In genomic region chr13:49495783-49496762, GRCh38 we compare ENCODE assay signal across 1 cellular context.
A peak's percentile ranks its signal among the peaks of the same experiment; 100 is the strongest.
TF ChIP-seq lines count a peak whose summit lies in the region.

Gene PHF11 (plus strand): TSS chr13:49495953. CDS start chr13:49496002, 49 bp downstream.

TF ChIP-seq in WTC11, 78 proteins besides CTCF, POLR2A, EP300 and RAD21 (continued from another document):
- TF ChIP-seq, protein P1, sequence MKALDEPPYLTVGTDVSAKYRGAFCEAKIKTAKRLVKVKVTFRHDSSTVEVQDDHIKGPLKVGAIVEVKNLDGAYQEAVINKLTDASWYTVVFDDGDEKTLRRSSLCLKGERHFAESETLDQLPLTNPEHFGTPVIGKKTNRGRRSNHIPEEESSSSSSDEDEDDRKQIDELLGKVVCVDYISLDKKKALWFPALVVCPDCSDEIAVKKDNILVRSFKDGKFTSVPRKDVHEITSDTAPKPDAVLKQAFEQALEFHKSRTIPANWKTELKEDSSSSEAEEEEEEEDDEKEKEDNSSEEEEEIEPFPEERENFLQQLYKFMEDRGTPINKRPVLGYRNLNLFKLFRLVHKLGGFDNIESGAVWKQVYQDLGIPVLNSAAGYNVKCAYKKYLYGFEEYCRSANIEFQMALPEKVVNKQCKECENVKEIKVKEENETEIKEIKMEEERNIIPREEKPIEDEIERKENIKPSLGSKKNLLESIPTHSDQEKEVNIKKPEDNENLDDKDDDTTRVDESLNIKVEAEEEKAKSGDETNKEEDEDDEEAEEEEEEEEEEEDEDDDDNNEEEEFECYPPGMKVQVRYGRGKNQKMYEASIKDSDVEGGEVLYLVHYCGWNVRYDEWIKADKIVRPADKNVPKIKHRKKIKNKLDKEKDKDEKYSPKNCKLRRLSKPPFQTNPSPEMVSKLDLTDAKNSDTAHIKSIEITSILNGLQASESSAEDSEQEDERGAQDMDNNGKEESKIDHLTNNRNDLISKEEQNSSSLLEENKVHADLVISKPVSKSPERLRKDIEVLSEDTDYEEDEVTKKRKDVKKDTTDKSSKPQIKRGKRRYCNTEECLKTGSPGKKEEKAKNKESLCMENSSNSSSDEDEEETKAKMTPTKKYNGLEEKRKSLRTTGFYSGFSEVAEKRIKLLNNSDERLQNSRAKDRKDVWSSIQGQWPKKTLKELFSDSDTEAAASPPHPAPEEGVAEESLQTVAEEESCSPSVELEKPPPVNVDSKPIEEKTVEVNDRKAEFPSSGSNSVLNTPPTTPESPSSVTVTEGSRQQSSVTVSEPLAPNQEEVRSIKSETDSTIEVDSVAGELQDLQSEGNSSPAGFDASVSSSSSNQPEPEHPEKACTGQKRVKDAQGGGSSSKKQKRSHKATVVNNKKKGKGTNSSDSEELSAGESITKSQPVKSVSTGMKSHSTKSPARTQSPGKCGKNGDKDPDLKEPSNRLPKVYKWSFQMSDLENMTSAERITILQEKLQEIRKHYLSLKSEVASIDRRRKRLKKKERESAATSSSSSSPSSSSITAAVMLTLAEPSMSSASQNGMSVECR (CRISPR knock-in tag; IDR thresholded peaks at IDR 0.05; ENCODE audit: borderline replicate concordance), result no peak
- TF ChIP-seq ZNF281 (CRISPR knock-in tag; IDR thresholded peaks at IDR 0.05), result no peak
- no peak for TF ChIP-seq ERG (CRISPR knock-in tag; IDR thresholded peaks at IDR 0.05)
- TF ChIP-seq, protein P2, sequence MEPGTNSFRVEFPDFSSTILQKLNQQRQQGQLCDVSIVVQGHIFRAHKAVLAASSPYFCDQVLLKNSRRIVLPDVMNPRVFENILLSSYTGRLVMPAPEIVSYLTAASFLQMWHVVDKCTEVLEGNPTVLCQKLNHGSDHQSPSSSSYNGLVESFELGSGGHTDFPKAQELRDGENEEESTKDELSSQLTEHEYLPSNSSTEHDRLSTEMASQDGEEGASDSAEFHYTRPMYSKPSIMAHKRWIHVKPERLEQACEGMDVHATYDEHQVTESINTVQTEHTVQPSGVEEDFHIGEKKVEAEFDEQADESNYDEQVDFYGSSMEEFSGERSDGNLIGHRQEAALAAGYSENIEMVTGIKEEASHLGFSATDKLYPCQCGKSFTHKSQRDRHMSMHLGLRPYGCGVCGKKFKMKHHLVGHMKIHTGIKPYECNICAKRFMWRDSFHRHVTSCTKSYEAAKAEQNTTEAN (CRISPR knock-in tag; IDR thresholded peaks at IDR 0.05), result no peak
- no peak for TF ChIP-seq TCF7 (CRISPR knock-in tag; IDR thresholded peaks at IDR 0.05; ENCODE audit: low read depth)
- TF ChIP-seq, protein P3, sequence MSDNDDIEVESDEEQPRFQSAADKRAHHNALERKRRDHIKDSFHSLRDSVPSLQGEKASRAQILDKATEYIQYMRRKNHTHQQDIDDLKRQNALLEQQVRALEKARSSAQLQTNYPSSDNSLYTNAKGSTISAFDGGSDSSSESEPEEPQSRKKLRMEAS (CRISPR knock-in tag; IDR thresholded peaks at IDR 0.05), result peak; percentile 59; the same call in 1 of the 2 replicates
- TF ChIP-seq ZNF396 (CRISPR knock-in tag; IDR thresholded peaks at IDR 0.05; ENCODE audit: borderline replicate concordance), result no peak
- 0 out of 2 replicates have a peak, but pooled peaks have one; percentile 39 for TF ChIP-seq FOXK1 (CRISPR knock-in tag; IDR thresholded peaks at IDR 0.05)
- peak; percentile 84 for TF ChIP-seq ZNF121 (CRISPR knock-in tag; IDR thresholded peaks at IDR 0.05)
- TF ChIP-seq ZNF512 (CRISPR knock-in tag; IDR thresholded peaks at IDR 0.05; ENCODE audit: borderline replicate concordance), result no peak
- TF ChIP-seq GABPB1 (CRISPR knock-in tag; IDR thresholded peaks at IDR 0.05), result peak; percentile 67; the same call in 1 of the 2 replicates
- no peak for TF ChIP-seq OVOL2 (CRISPR knock-in tag; IDR thresholded peaks at IDR 0.05; ENCODE audit: borderline replicate concordance)
- peak; percentile 89; the same call in 1 of the 2 replicates for TF ChIP-seq KAT7 (CRISPR knock-in tag; IDR thresholded peaks at IDR 0.05; ENCODE audit: borderline replicate concordance)
- no peak for TF ChIP-seq NFATC4 (CRISPR knock-in tag; IDR thresholded peaks at IDR 0.05)
- no peak for TF ChIP-seq SMAD4 (CRISPR knock-in tag; IDR thresholded peaks at IDR 0.05)
- peak; percentile 76 for TF ChIP-seq FOXP1 (CRISPR knock-in tag; IDR thresholded peaks at IDR 0.05; ENCODE audit: borderline replicate concordance)
- TF ChIP-seq, protein P4, sequence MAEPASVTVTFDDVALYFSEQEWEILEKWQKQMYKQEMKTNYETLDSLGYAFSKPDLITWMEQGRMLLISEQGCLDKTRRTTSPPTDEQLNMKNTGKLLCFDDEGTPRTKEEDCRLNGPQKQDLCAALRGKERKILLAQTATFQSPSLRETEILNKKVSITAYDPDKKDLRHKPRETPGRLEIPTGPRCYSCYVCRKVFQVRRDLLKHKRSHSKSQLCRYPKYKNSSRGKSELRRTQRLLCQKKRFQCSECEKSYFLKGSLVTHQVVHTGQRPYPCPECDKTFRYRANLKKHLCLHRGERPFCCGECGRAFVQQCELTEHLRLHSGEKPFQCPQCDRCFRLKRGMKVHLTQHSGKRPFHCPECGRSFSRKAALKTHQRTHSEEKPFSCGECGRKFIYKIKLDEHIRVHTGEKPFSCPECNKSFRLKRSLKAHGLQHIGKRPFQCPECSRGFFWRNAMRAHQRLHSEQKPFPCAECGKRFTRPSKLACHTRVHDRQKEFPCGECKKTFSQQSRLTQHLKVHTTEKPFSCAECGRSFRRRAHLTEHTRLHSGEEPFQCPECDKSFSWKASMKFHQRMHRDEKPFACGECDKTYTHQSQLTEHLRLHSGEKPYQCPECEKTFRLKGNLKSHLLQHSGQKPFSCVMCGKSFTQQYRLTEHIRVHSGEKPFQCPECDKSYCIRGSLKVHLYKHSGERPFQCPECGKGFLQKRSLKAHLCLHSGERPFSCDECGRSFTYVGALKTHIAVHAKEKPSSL (CRISPR knock-in tag; conservative IDR thresholded peaks at IDR 0.05), result no peak
- TF ChIP-seq, protein P5, sequence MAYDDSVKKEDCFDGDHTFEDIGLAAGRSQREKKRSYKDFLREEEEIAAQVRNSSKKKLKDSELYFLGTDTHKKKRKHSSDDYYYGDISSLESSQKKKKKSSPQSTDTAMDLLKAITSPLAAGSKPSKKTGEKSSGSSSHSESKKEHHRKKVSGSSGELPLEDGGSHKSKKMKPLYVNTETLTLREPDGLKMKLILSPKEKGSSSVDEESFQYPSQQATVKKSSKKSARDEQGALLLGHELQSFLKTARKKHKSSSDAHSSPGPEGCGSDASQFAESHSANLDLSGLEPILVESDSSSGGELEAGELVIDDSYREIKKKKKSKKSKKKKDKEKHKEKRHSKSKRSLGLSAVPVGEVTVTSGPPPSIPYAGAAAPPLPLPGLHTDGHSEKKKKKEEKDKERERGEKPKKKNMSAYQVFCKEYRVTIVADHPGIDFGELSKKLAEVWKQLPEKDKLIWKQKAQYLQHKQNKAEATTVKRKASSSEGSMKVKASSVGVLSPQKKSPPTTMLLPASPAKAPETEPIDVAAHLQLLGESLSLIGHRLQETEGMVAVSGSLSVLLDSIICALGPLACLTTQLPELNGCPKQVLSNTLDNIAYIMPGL (CRISPR knock-in tag; IDR thresholded peaks at IDR 0.05), result 0 out of 2 replicates have a peak, but pooled peaks have one; percentile 63
- TF ChIP-seq IRF2 (CRISPR knock-in tag; IDR thresholded peaks at IDR 0.05; ENCODE audit: borderline replicate concordance, low read depth), result no peak
- no peak for TF ChIP-seq ZNF416 (CRISPR knock-in tag; IDR thresholded peaks at IDR 0.05)
- TF ChIP-seq, protein P6, sequence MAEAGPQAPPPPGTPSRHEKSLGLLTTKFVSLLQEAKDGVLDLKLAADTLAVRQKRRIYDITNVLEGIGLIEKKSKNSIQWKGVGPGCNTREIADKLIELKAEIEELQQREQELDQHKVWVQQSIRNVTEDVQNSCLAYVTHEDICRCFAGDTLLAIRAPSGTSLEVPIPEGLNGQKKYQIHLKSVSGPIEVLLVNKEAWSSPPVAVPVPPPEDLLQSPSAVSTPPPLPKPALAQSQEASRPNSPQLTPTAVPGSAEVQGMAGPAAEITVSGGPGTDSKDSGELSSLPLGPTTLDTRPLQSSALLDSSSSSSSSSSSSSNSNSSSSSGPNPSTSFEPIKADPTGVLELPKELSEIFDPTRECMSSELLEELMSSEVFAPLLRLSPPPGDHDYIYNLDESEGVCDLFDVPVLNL (CRISPR knock-in tag; IDR thresholded peaks at IDR 0.05; ENCODE audit: borderline replicate concordance, low read depth), result no peak
- TF ChIP-seq ZNF263 (CRISPR knock-in tag; IDR thresholded peaks at IDR 0.05; ENCODE audit: low read depth), result no peak
- TF ChIP-seq JUN (CRISPR knock-in tag; IDR thresholded peaks at IDR 0.05), result no peak
